In genomic region chr14:71574976-71575375, GRCh38 we compare ENCODE assay signal across 1 cellular context.
TF ChIP-seq lines count a peak whose summit lies in the region.

No MANE protein-coding gene starts in this region.

TF ChIP-seq in K562, 482 proteins besides CTCF, POLR2A, EP300 and RAD21 (continued from another document):
- TF ChIP-seq AFF4 (CRISPR knock-in tag; IDR thresholded peaks at IDR 0.05) (no peak), E2F8 (IDR thresholded peaks at IDR 0.05; ENCODE audit: low read depth, partially characterized antibody) (no peak), MAFF (IDR thresholded peaks at IDR 0.05; ENCODE audit: low read length) (no peak), RUNX1 (IDR thresholded peaks at IDR 0.05; ENCODE audit: low read depth) (no peak), ZNF124 (CRISPR knock-in tag; IDR thresholded peaks at IDR 0.05) (no peak), ZNF436 (CRISPR knock-in tag; IDR thresholded peaks at IDR 0.05) (no peak)
- TF ChIP-seq, protein P1, sequence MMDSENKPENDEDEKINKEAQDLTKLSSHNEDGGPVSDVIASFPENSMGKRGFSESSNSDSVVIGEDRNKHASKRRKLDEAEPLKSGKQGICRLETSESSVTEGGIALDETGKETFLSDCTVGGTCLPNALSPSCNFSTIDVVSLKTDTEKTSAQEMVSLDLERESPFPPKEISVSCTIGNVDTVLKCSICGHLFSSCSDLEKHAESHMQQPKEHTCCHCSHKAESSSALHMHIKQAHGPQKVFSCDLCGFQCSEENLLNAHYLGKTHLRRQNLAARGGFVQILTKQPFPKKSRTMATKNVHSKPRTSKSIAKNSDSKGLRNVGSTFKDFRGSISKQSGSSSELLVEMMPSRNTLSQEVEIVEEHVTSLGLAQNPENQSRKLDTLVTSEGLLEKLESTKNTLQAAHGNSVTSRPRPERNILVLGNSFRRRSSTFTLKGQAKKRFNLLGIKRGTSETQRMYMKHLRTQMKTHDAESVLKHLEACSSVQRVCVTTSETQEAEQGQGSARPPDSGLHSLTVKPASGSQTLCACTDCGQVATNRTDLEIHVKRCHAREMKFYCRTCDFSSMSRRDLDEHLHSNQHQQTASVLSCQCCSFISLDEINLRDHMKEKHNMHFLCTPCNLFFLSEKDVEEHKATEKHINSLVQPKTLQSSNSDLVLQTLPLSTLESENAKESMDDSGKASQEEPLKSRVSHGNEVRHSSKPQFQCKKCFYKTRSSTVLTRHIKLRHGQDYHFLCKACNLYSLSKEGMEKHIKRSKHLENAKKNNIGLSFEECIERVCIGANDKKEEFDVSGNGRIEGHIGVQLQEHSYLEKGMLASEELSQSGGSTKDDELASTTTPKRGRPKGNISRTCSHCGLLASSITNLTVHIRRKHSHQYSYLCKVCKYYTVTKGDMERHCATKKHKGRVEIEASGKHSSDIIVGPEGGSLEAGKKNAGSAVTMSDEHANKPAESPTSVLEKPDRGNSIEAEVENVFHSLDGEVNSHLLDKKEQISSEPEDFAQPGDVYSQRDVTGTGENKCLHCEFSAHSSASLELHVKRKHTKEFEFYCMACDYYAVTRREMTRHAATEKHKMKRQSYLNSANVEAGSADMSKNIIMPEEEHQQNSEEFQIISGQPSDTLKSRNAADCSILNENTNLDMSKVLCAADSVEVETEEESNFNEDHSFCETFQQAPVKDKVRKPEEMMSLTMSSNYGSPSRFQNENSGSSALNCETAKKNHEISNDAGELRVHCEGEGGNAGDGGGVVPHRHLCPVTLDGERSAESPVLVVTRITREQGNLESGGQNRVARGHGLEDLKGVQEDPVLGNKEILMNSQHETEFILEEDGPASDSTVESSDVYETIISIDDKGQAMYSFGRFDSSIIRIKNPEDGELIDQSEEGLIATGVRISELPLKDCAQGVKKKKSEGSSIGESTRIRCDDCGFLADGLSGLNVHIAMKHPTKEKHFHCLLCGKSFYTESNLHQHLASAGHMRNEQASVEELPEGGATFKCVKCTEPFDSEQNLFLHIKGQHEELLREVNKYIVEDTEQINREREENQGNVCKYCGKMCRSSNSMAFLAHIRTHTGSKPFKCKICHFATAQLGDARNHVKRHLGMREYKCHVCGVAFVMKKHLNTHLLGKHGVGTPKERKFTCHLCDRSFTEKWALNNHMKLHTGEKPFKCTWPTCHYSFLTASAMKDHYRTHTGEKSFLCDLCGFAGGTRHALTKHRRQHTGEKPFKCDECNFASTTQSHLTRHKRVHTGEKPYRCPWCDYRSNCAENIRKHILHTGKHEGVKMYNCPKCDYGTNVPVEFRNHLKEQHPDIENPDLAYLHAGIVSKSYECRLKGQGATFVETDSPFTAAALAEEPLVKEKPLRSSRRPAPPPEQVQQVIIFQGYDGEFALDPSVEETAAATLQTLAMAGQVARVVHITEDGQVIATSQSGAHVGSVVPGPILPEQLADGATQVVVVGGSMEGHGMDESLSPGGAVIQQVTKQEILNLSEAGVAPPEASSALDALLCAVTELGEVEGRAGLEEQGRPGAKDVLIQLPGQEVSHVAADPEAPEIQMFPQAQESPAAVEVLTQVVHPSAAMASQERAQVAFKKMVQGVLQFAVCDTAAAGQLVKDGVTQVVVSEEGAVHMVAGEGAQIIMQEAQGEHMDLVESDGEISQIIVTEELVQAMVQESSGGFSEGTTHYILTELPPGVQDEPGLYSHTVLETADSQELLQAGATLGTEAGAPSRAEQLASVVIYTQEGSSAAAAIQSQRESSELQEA (IDR thresholded peaks at IDR 0.05; ENCODE audit: low read depth), result no peak
TF ChIP-seq in K562: peak in this region for 0.
